In genomic region chr22:28882545-28882877, GRCh38 we compare ENCODE assay signal across 8 cellular contexts. TPM values are rescaled to one million over a fixed set of nuclear protein-coding genes. Genes with fewer than 3 reads are reported as not detected.
DNase-seq lines count a peak whose midpoint lies in the region; ATAC-seq, FAIRE-seq and TF ChIP-seq lines count a peak whose summit lies in the region.

No MANE protein-coding gene starts in this region.

- H3K36me3 ChIP-seq in CD4-positive, CD25-positive, alpha-beta regulatory T cell (ENCODE audit: control insufficient read depth, insufficient read depth, low read length) = no peaks in the 10 kb centered on the region
- H3K36me3 ChIP-seq in GM12878 (ENCODE audit: control insufficient read depth in 2 of 2, insufficient read depth in 2 of 2, low read length in 1 of 2) (no peaks in the 10 kb centered on the region), subcutaneous abdominal adipose tissue (ENCODE audit: control insufficient read depth in 5 of 5, insufficient read depth in 5 of 5, low read length in 5 of 5) (no peaks in the 10 kb centered on the region)

- H3K4me3 Mint-ChIP-seq in CD4-positive, CD25-positive, alpha-beta regulatory T cell = peak overlapping the region; percentile 84 to 90 (median 89)

- H2AFZ ChIP-seq in GM12878 (ENCODE audit: control insufficient read depth, low read depth, low read length) = peak overlapping the region; percentile 74

- RAD21 ChIA-PET in GM12878 (lab: Charles Lee; ENCODE audit: unreplicated experiment) = interaction anchor here (1.0 to 7.1 kb wide), 6 partner anchors 25 to 159 kb away, joined by 3 to 65 read pairs (median 12); no protein-coding TSS in a partner anchor

- H3K27me3 Mint-ChIP-seq in CD4-positive, CD25-positive, alpha-beta regulatory T cell = peaks cover 34% of the 10 kb centered on the region

- TF ChIP-seq CTCF in GM12878 (IDR thresholded peaks at IDR 0.05 in 2 of 3, conservative IDR thresholded peaks at IDR 0.05 in 1 of 3; ENCODE audit: control insufficient read depth in 2 of 3, extremely low read depth in 1 of 3, insufficient read depth in 1 of 3, low read depth in 3 of 3, low read length in 3 of 3) (no peak), GM13977 (IDR thresholded peaks at IDR 0.05; ENCODE audit: extremely low read depth, insufficient read depth, missing control alignments) (no peak)

- no peak for FAIRE-seq in GM12878 (lab: Jason Lieb, UNC)

- intact Hi-C loops in GM12878 (cut with micrococcal nuclease; ENCODE audit: unreplicated experiment) = no loop called here

- TSS peak; percentile 58 for BruUV-seq in GM12878 (replicated peaks; lab: Mats Ljungman, UMichigan)

- peaks cover 11% of the 10 kb centered on the region for H3K27me3 ChIP-seq in CD4-positive, CD25-positive, alpha-beta regulatory T cell (ENCODE audit: control insufficient read depth, insufficient read depth, low read length)
- H3K27me3 ChIP-seq in GM12878 (replicated peaks in 1 of 2; ENCODE audit: control insufficient read depth in 2 of 2, insufficient read depth in 2 of 2, low read length in 1 of 2) = peaks cover 0 to 5% of the 10 kb centered on the region in 2 experiments; a peak in 1 of 4 replicates
- no peaks in the 10 kb centered on the region for H3K27me3 ChIP-seq in subcutaneous abdominal adipose tissue (ENCODE audit: control insufficient read depth in 5 of 5, insufficient read depth in 4 of 5, low read length in 5 of 5)

- H3K4me3 ChIP-seq in CD4-positive, CD25-positive, alpha-beta regulatory T cell (ENCODE audit: low read depth, low read length) = peak overlapping the region; percentile 59
- H3K4me3 ChIP-seq in GM12878 (no peak overlapping the region), subcutaneous abdominal adipose tissue (ENCODE audit: low read depth in 1 of 5, low read length in 5 of 5) (peak overlapping the region; percentile 80 to 91 (median 83))

- in situ Hi-C loops in GM12878 (cut with MboI) = no loop called here
- in situ Hi-C loops in GM13977 (cut with MboI; ENCODE audit: low pct_unique_long_range_greater_than_20kb, low sequenced_read_pairs, unreplicated experiment) = no loop called here

- H3K27ac ChIP-seq in CD4-positive, CD25-positive, alpha-beta regulatory T cell (ENCODE audit: insufficient read depth, low read length, poor library complexity, severe bottlenecking) = no peak overlapping the region
- no peak overlapping the region for H3K27ac ChIP-seq in GM12878 (ENCODE audit: control insufficient read depth, insufficient read depth)
- H3K27ac ChIP-seq in subcutaneous abdominal adipose tissue (ENCODE audit: low read depth, low read length) = peak overlapping the region; percentile 30

- DNase-seq in CD4-positive, CD25-positive, alpha-beta regulatory T cell = peak in 2 of 3 donors; percentile 2 to 14
- peak; percentile 46 for DNase-seq in M059J (ENCODE audit: low read depth)
- DNase-seq in GM12878 (ENCODE audit: low read depth, low spot score) = no peak
- no peak for DNase-seq in left lobe of liver (ENCODE audit: low spot score)
- DNase-seq in GM13977 (ENCODE audit: low spot score) = no peak

- no peaks in the 10 kb centered on the region for H3K79me2 ChIP-seq in GM12878 (ENCODE audit: control insufficient read depth, insufficient read depth, low read length)

- TF ChIP-seq POLR2A in GM12878 (IDR thresholded peaks at IDR 0.05; ENCODE audit: low read depth, low read length) = no peak

- peak overlapping the region; percentile 98 for H3K4me2 ChIP-seq in GM12878 (ENCODE audit: control insufficient read depth, insufficient read depth)

- peaks cover 0 to 23% (median 9%) of the 10 kb centered on the region in 4 donors for H3K4me1 Mint-ChIP-seq in CD4-positive, CD25-positive, alpha-beta regulatory T cell

- WGBS in GM12878 (ENCODE audit: insufficient coverage, insufficient replicate concordance, low lambda C conversion rate, missing lambda C conversion rate) = 8% methylated on average over 5 of the region's 5 CpGs

- TF ChIP-seq RAD21 in GM12878 (IDR thresholded peaks at IDR 0.05; ENCODE audit: insufficient read depth, low read depth, low read length) = no peak

- H3K27ac Mint-ChIP-seq in CD4-positive, CD25-positive, alpha-beta regulatory T cell = peak overlapping the region in 2 of 3 donors; percentile 72 to 78

- peaks cover 10% of the 10 kb centered on the region for H3K4me1 ChIP-seq in CD4-positive, CD25-positive, alpha-beta regulatory T cell (ENCODE audit: control insufficient read depth, insufficient read depth, low read length, poor library complexity, severe bottlenecking)
- H3K4me1 ChIP-seq in GM12878 (ENCODE audit: control insufficient read depth, insufficient read depth, low read length) (no peaks in the 10 kb centered on the region), subcutaneous abdominal adipose tissue (ENCODE audit: control insufficient read depth in 5 of 5, insufficient read depth in 5 of 5, low read length in 5 of 5) (peaks cover 4 to 38% (median 23%) of the 10 kb centered on the region in 5 donors)

- no peaks in the 10 kb centered on the region for H3K9me3 ChIP-seq in CD4-positive, CD25-positive, alpha-beta regulatory T cell (ENCODE audit: control insufficient read depth in 2 of 2, low read length in 2 of 2)
- H3K9me3 ChIP-seq in GM12878 (replicated peaks; ENCODE audit: control insufficient read depth, insufficient read depth, low read length) (no peaks in the 10 kb centered on the region; the same call in 2 of the 3 replicates), subcutaneous abdominal adipose tissue (ENCODE audit: control insufficient read depth in 5 of 5, low read length in 5 of 5) (no peaks in the 10 kb centered on the region)

- no peaks in the 10 kb centered on the region for H3K36me3 Mint-ChIP-seq in CD4-positive, CD25-positive, alpha-beta regulatory T cell

- SMC1A ChIA-PET in GM12878 (lab: Charles Lee; ENCODE audit: uncharacterized antibody, unreplicated experiment) = interaction anchor here (0.9 to 4.8 kb wide), 10 partner anchors 11 to 158 kb away, joined by 3 to 48 read pairs (median 4); no protein-coding TSS in a partner anchor

- CTCF ChIA-PET in GM12878 (lab: Yijun Ruan, JAX) = interaction anchor here (1.2 to 5.6 kb wide), 5 partner anchors 9 to 165 kb away, joined by 3 to 36 read pairs (median 4); no protein-coding TSS in a partner anchor

- TF ChIP-seq EP300 in GM12878 (IDR thresholded peaks at IDR 0.05; ENCODE audit: borderline replicate concordance in 1 of 2, control insufficient read depth in 1 of 2, low read depth in 2 of 2, low read length in 2 of 2) = no peak

- ATAC-seq in CD4-positive, CD25-positive, alpha-beta regulatory T cell (ENCODE audit: low read depth in 2 of 2) = no peak
- ATAC-seq in GM12878 (peak; percentile 11), left lobe of liver (peak; percentile 4), HG03565 (IDR thresholded peaks at IDR 0.05; ENCODE audit: unreplicated experiment) (no peak), HG03025 (IDR thresholded peaks at IDR 0.05; ENCODE audit: low FRiP score, unreplicated experiment) (no peak)

- H3K9ac ChIP-seq in GM12878 (ENCODE audit: control insufficient read depth, insufficient read depth, low read length) (no peak overlapping the region), subcutaneous abdominal adipose tissue (ENCODE audit: low read length in 5 of 5) (peak overlapping the region in 2 of 5 donors; percentile 32 to 69)

- H3K9me3 Mint-ChIP-seq in CD4-positive, CD25-positive, alpha-beta regulatory T cell = peaks cover 0 to 2% (median 0%) of the 10 kb centered on the region in 7 donors

- POLR2A ChIA-PET in GM12878 (lab: Charles Lee) = interaction anchor here (0.5 to 2.0 kb wide), 6 partner anchors 14 to 146 kb away, joined by 3 to 11 read pairs (median 5); no protein-coding TSS in a partner anchor

- no peaks in the 10 kb centered on the region for H4K20me1 ChIP-seq in GM12878 (ENCODE audit: control insufficient read depth, insufficient read depth)

TF ChIP-seq in GM12878, 131 proteins besides CTCF, POLR2A, EP300 and RAD21:
- no peak for TF ChIP-seq SIX5 (IDR thresholded peaks at IDR 0.05; ENCODE audit: low read depth, low read length, severe bottlenecking)
- TF ChIP-seq, protein P1, sequence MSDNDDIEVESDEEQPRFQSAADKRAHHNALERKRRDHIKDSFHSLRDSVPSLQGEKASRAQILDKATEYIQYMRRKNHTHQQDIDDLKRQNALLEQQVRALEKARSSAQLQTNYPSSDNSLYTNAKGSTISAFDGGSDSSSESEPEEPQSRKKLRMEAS (IDR thresholded peaks at IDR 0.05; ENCODE audit: low read depth, low read length) = 0 out of 2 replicates have a peak, but pooled peaks have one; percentile 29
- peak; percentile 67 to 81; a peak in 3 of 4 replicates for TF ChIP-seq BHLHE40 (IDR thresholded peaks at IDR 0.05; ENCODE audit: borderline replicate concordance in 1 of 2, low read depth in 2 of 2, low read length in 1 of 2)

RNA-seq across cellular contexts. Expression of gene ZNRF3, which starts 0.9 kb away (rescaled TPM):
- total RNA-seq in CD4-positive, CD25-positive, alpha-beta regulatory T cell = 0.35 TPM
- under 1 TPM; 0.06 to 0.30 (median 0.19) TPM for polyA plus RNA-seq in CD4-positive, CD25-positive, alpha-beta regulatory T cell
- 2.5 and 5.1 TPM in 2 replicates for total RNA-seq in M059J (2014; rRNA removed; shearing (Covaris generic))
- 14.8 and 17.0 TPM in 2 replicates for total RNA-seq in GM12878 (2013; cell fraction: nucleolus; rRNA removed)
- total RNA-seq in GM12878 (2014; rRNA removed) (0.98 and 1.1 TPM in 2 replicates), GM12878 (2014; rRNA removed; fragmentation: Illumina TruSeq; extraction: Trizol) (0.46 and 0.49 TPM in 2 replicates), GM12878 (2021) (1.5 and 1.9 TPM in 2 replicates), left lobe of liver (7.3 TPM)
- polyA plus RNA-seq in GM12878 (2011; ENCODE audit: low read depth) = 0.07 TPM
- polyA plus RNA-seq in GM12878 (2011; rRNA removed) (2.4 TPM in 2 replicates), GM12878 (2014; fragmentation: Illumina TruSeq; extraction: Trizol) (0.43 and 0.52 TPM in 2 replicates), GM12878 (2014; fragmentation: Nextera tagmentation; extraction: Ambion mirVana) (under 1 TPM; 0.10 to 0.13 TPM), GM12878 (2014; rRNA removed) (1.1 and 1.2 TPM in 2 replicates), GM12878 (2016; fragmentation: Nextera tagmentation; extraction: Ambion mirVana) (under 1 TPM; 0.05 to 0.20 TPM)
- polyA plus RNA-seq in GM12878 (2011; cell fraction: cytosol; rRNA removed) = 3.5 and 4.6 TPM in 2 replicates
- polyA plus RNA-seq in GM12878 (2011; cell fraction: nucleus; rRNA removed) = 5.2 and 7.3 TPM in 2 replicates
- 0.22 and 0.23 TPM in 2 replicates for polyA plus RNA-seq in GM12878 (2012)
- 3.9 and 7.7 TPM in 2 replicates for polyA minus RNA-seq in GM12878 (2011; rRNA and poly(A)+ RNA removed)
- polyA minus RNA-seq in GM12878 (2011; cell fraction: cytosol; rRNA and poly(A)+ RNA removed) = 4.4 and 4.5 TPM in 2 replicates
- polyA minus RNA-seq in GM12878 (2011; cell fraction: nucleus; rRNA and poly(A)+ RNA removed) = 3.4 and 7.2 TPM in 2 replicates

Comparison
In these comparisons a context has a peak if more than half of its experiments do, and no peak if none do; other contexts are left out.
1. ATAC-seq: peak in GM12878 (single experiment) and left lobe of liver (single experiment); none in CD4-positive, CD25-positive, alpha-beta regulatory T cell (0 of 2), HG03565 (single experiment) and HG03025 (single experiment).
2. DNase-seq: peak in CD4-positive, CD25-positive, alpha-beta regulatory T cell (2 of 3) and M059J (single experiment); none in GM12878 (single experiment), left lobe of liver (single experiment) and GM13977 (single experiment).